In the genomic region with DNA sequence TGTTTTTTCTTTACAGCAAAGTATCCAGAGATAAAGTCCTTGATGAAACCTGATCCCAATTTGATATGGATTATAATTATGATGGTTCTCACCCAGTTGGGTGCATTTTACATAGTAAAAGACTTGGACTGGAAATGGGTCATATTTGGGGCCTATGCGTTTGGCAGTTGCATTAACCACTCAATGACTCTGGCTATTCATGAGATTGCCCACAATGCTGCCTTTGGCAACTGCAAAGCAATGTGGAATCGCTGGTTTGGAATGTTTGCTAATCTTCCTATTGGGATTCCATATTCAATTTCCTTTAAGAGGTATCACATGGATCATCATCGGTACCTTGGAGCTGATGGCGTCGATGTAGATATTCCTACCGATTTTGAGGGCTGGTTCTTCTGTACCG, we compare ENCODE assay signal across 1 cellular context.
A peak's percentile ranks its signal among the peaks of the same experiment; 100 is the strongest.
TF ChIP-seq lines count a peak whose summit lies in the region.

No MANE protein-coding gene starts in this region.

TF ChIP-seq in GM12878, 131 proteins besides CTCF, POLR2A, EP300 and RAD21:
- TF ChIP-seq, protein P1, sequence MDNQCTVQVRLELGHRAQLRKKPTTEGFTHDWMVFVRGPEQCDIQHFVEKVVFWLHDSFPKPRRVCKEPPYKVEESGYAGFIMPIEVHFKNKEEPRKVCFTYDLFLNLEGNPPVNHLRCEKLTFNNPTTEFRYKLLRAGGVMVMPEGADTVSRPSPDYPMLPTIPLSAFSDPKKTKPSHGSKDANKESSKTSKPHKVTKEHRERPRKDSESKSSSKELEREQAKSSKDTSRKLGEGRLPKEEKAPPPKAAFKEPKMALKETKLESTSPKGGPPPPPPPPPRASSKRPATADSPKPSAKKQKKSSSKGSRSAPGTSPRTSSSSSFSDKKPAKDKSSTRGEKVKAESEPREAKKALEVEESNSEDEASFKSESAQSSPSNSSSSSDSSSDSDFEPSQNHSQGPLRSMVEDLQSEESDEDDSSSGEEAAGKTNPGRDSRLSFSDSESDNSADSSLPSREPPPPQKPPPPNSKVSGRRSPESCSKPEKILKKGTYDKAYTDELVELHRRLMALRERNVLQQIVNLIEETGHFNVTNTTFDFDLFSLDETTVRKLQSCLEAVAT (IDR thresholded peaks at IDR 0.05) = peak; percentile 58
- TF ChIP-seq IRF4 (IDR thresholded peaks at IDR 0.05; ENCODE audit: low read depth, low read length) = no peak
